Comparison of ENCODE assay signal across 1 cellular context in genomic region chr7:29084832-29085231, GRCh38.
TF ChIP-seq lines count a peak whose summit lies in the region.

No MANE protein-coding gene starts in this region.

TF ChIP-seq in GM12878, 131 proteins besides CTCF, POLR2A, EP300 and RAD21 (continued from another document):
- TF ChIP-seq IRF5 (IDR thresholded peaks at IDR 0.05; ENCODE audit: borderline replicate concordance) (no peak), POU2F2 (IDR thresholded peaks at IDR 0.05; ENCODE audit: borderline replicate concordance, low read depth, low read length) (no peak), NKRF (conservative IDR thresholded peaks at IDR 0.05) (no peak), NFYA (IDR thresholded peaks at IDR 0.05; ENCODE audit: borderline replicate concordance, low read depth, low read length) (no peak), ZNF622 (IDR thresholded peaks at IDR 0.05) (no peak), HDAC6 (IDR thresholded peaks at IDR 0.05; ENCODE audit: unreplicated experiment) (no peak), ZBTB11 (CRISPR knock-in tag; IDR thresholded peaks at IDR 0.05) (no peak), ZNF217 (IDR thresholded peaks at IDR 0.05) (no peak), CHD1 (IDR thresholded peaks at IDR 0.05; ENCODE audit: low read depth, low read length) (no peak), ZBED1 (IDR thresholded peaks at IDR 0.05; ENCODE audit: borderline replicate concordance) (no peak), ZZZ3 (IDR thresholded peaks at IDR 0.05; ENCODE audit: control insufficient read depth, insufficient read length, low read depth) (no peak), RELA (IDR thresholded peaks at IDR 0.05; ENCODE audit: borderline replicate concordance, partially characterized antibody) (no peak), RB1 (IDR thresholded peaks at IDR 0.05; ENCODE audit: borderline replicate concordance) (no peak), IRF4 (IDR thresholded peaks at IDR 0.05; ENCODE audit: low read depth, low read length) (0 out of 2 replicates have a peak, but pooled peaks have one; percentile 33), SMC3 (IDR thresholded peaks at IDR 0.05; ENCODE audit: borderline replicate concordance, low read length) (no peak), GABPA (IDR thresholded peaks at IDR 0.05; ENCODE audit: low read depth) (no peak), STAT3 (IDR thresholded peaks at IDR 0.05; ENCODE audit: low read depth, low read length) (no peak), BCL3 (IDR thresholded peaks at IDR 0.05; ENCODE audit: borderline replicate concordance, insufficient read depth, low read depth, low read length, poor library complexity, severe bottlenecking) (no peak), SREBF2 (IDR thresholded peaks at IDR 0.05; ENCODE audit: low read length) (no peak), RUNX3 (IDR thresholded peaks at IDR 0.05; ENCODE audit: low read length) (peak; percentile 81), PRDM15 (CRISPR knock-in tag; IDR thresholded peaks at IDR 0.05) (no peak), SMAD5 (IDR thresholded peaks at IDR 0.05; ENCODE audit: low read depth) (no peak), YY1 (IDR thresholded peaks at IDR 0.05; ENCODE audit: low read depth, low read length) (no peak), IKZF2 (IDR thresholded peaks at IDR 0.05) (peak; percentile 61 to 62), MAX (IDR thresholded peaks at IDR 0.05; ENCODE audit: low read depth, low read length) (no peak), SMARCA5 (IDR thresholded peaks at IDR 0.05) (no peak), JUNB (IDR thresholded peaks at IDR 0.05) (peak; percentile 32; the same call in 1 of the 2 replicates), BCL11A (IDR thresholded peaks at IDR 0.05; ENCODE audit: low read depth, low read length) (no peak), PAX8 (IDR thresholded peaks at IDR 0.05) (no peak)
TF ChIP-seq in GM12878: peak in this region for 11.
